Comparison of ENCODE assay signal across 1 cellular context in the genomic region with DNA sequence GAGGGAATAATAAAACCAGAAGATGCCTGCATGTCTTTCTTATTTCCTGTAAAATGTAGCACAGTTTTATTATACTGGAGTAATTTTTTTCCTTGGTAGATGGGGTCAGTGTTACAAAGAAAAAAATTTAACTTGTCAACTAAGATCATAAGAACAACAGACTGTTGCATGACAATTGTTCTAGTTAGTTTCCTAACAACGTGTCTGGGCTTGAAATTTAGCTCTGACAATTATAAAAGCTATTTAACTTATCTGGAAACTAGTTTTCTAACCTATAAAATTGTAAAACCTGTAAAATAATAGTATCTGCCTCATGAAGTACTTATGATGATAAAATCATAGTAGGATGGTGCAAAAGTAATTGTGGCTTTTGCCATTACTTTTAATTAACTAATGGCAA.
TF ChIP-seq lines count a peak whose summit lies in the region.

No MANE protein-coding gene starts in this region.

TF ChIP-seq in A549, 52 proteins besides CTCF, POLR2A, EP300 and RAD21 (continued from another document):
- TF ChIP-seq, protein P1, sequence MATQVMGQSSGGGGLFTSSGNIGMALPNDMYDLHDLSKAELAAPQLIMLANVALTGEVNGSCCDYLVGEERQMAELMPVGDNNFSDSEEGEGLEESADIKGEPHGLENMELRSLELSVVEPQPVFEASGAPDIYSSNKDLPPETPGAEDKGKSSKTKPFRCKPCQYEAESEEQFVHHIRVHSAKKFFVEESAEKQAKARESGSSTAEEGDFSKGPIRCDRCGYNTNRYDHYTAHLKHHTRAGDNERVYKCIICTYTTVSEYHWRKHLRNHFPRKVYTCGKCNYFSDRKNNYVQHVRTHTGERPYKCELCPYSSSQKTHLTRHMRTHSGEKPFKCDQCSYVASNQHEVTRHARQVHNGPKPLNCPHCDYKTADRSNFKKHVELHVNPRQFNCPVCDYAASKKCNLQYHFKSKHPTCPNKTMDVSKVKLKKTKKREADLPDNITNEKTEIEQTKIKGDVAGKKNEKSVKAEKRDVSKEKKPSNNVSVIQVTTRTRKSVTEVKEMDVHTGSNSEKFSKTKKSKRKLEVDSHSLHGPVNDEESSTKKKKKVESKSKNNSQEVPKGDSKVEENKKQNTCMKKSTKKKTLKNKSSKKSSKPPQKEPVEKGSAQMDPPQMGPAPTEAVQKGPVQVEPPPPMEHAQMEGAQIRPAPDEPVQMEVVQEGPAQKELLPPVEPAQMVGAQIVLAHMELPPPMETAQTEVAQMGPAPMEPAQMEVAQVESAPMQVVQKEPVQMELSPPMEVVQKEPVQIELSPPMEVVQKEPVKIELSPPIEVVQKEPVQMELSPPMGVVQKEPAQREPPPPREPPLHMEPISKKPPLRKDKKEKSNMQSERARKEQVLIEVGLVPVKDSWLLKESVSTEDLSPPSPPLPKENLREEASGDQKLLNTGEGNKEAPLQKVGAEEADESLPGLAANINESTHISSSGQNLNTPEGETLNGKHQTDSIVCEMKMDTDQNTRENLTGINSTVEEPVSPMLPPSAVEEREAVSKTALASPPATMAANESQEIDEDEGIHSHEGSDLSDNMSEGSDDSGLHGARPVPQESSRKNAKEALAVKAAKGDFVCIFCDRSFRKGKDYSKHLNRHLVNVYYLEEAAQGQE (IDR thresholded peaks at IDR 0.05): no peak
- TF ChIP-seq MAFK (IDR thresholded peaks at IDR 0.05; ENCODE audit: partially characterized antibody): no peak
